9 cellular contexts compared by ENCODE assay signal in the genomic region with DNA sequence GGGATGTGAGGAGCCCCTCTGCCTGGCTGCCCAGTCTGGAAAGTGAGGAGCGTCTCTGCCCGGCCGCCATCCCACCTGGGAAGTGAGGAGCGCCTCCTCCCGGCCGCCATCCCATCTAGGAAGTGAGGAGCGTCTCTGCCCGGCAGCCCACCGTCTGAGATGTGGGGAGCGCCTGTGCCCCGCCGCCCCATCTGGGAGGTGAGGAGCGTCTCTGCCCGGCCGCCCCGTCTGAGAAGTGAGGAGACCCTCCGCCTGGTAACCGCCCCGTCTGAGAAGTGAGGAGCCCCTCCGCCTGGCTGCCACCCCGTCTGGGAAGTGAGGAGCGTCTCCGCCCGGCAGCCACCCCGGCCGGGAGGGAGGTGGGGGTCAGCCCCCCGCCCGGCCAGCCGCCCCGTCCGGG. TPM values are rescaled to one million over a fixed set of nuclear protein-coding genes. Genes with fewer than 3 reads are reported as not detected.
"Had no signal": no experiment of that assay in that cellular context is flagged by ENCODE, and none has a peak within 500 bp of the region (broad histone marks: within the 10 kb centered on the region; RNA-seq: fewer than 3 reads in every experiment).

No MANE protein-coding gene starts in this region.

RNA-seq across cellular contexts. Expression of gene PKD2L1, which starts 53.1 kb away (rescaled TPM):
- total RNA-seq: PC-3, PC-9, Peyer's patch, Right ventricle myocardium inferior, Right ventricle myocardium superior, RPMI7951, SJCRH30, SJSA1, SK-MEL-5 had no signal
